In genomic region chr2:60337142-60337497, GRCh38 we compare ENCODE assay signal across 12 cellular contexts.
DNase-seq lines count a peak whose midpoint lies in the region; ATAC-seq, FAIRE-seq and TF ChIP-seq lines count a peak whose summit lies in the region.
"Had no signal": no experiment of that assay in that cellular context is flagged by ENCODE, and none has a peak within 500 bp of the region (broad histone marks: within the 10 kb centered on the region; RNA-seq: fewer than 3 reads in every experiment).

No MANE protein-coding gene starts in this region.

- H3K79me2 ChIP-seq in GM23338 (replicated peaks; ENCODE audit: insufficient read depth) (no peaks in the 10 kb centered on the region), OCI-LY1 (ENCODE audit: insufficient read depth, low read length) (no peaks in the 10 kb centered on the region)

- H3K27ac Mint-ChIP-seq in GM23338: no peak overlapping the region
- H3K27ac Mint-ChIP-seq: activated T-helper 17 cell treated with anti-CD3 and anti-CD28 coated beads, Interleukin-2, amount 50 U/mL, for 72 hours had no signal

- no peak for TF ChIP-seq POLR2A in GM18505 (IDR thresholded peaks at IDR 0.05; ENCODE audit: borderline replicate concordance, extremely low read depth, insufficient read depth, insufficient read length)

- intact Hi-C loops in sciatic nerve (cut with DNase I): no loop called here
- intact Hi-C loops in posterior cingulate gyrus (cut with DNase I): no loop called here

- H3K27me3 Mint-ChIP-seq in GM23338 (ENCODE audit: insufficient read depth, low read depth, poor library complexity): peaks cover 1% of the 10 kb centered on the region

- H3K36me3 Mint-ChIP-seq in GM23338 (ENCODE audit: low read depth): no peaks in the 10 kb centered on the region

- H3K36me3 ChIP-seq in GM23338 (ENCODE audit: insufficient read depth) (no peaks in the 10 kb centered on the region), OCI-LY1 (ENCODE audit: insufficient read depth, low read length) (no peaks in the 10 kb centered on the region)

- no peak overlapping the region for H3K4me3 Mint-ChIP-seq in GM23338
- H3K4me3 Mint-ChIP-seq: activated T-helper 17 cell treated with anti-CD3 and anti-CD28 coated beads, Interleukin-2, amount 50 U/mL, for 72 hours had no signal

- 0 out of 2 replicates have a peak, but pooled peaks cover 4% of the 10 kb centered on the region for H3K4me1 ChIP-seq in GM23338 (ENCODE audit: insufficient read depth)
- peaks cover 21% of the 10 kb centered on the region for H3K4me1 ChIP-seq in OCI-LY1 (ENCODE audit: insufficient read depth, low read length, severe bottlenecking)
- H3K4me1 ChIP-seq: psoas muscle had no signal

- H3K27me3 ChIP-seq in GM23338 (ENCODE audit: insufficient read depth): no peaks in the 10 kb centered on the region
- H3K27me3 ChIP-seq in OCI-LY1 (ENCODE audit: insufficient read depth, low read length): no peaks in the 10 kb centered on the region; the same call in 1 of the 2 replicates

- H4K20me1 ChIP-seq in GM23338 (replicated peaks; ENCODE audit: insufficient read depth) (no peaks in the 10 kb centered on the region), OCI-LY1 (ENCODE audit: insufficient read depth, low read length) (no peaks in the 10 kb centered on the region)

- no peaks in the 10 kb centered on the region for H3K9me3 ChIP-seq in OCI-LY1 (ENCODE audit: low read length)
- H3K9me3 ChIP-seq: psoas muscle had no signal

- no peak for FAIRE-seq in D721Med (lab: Jason Lieb, UNC)

- no peaks in the 10 kb centered on the region for H3F3A ChIP-seq in GM23338 (replicated peaks; ENCODE audit: low read depth)
- H3F3A ChIP-seq in OCI-LY1 (ENCODE audit: insufficient read depth, low read length): no peaks in the 10 kb centered on the region

- no peak overlapping the region; the same call in 1 of the 2 replicates for H3K9ac ChIP-seq in OCI-LY1 (ENCODE audit: low read length)

- H3K4me2 ChIP-seq in GM23338 (no peak overlapping the region), OCI-LY1 (ENCODE audit: low read length) (no peak overlapping the region; the same call in 1 of the 2 replicates)

- ATAC-seq in GM23338: peak; percentile 89
- ATAC-seq in sciatic nerve: no peak
- ATAC-seq in GM18505 (IDR thresholded peaks at IDR 0.05; ENCODE audit: unreplicated experiment): no peak
- ATAC-seq: activated T-helper 17 cell treated with anti-CD3 and anti-CD28 coated beads, Interleukin-2, amount 50 U/mL, for 72 hours; psoas muscle had no signal

- no peak overlapping the region for H3K4me3 ChIP-seq in GM23338
- H3K4me3 ChIP-seq in OCI-LY1 (ENCODE audit: low read depth, low read length, poor library complexity, severe bottlenecking): no peak overlapping the region
- H3K4me3 ChIP-seq: psoas muscle had no signal

- no peaks in the 10 kb centered on the region for H3K9me3 Mint-ChIP-seq in GM23338

- H3K9me2 ChIP-seq in GM23338 (ENCODE audit: insufficient read depth) (no peaks in the 10 kb centered on the region), OCI-LY1 (ENCODE audit: low read depth, low read length) (no peaks in the 10 kb centered on the region)

- H3K27ac ChIP-seq in GM23338 (ENCODE audit: low read depth) (no peak overlapping the region), OCI-LY1 (ENCODE audit: low read depth, low read length, poor library complexity, severe bottlenecking) (peak overlapping the region; percentile 54)
- H3K27ac ChIP-seq: psoas muscle had no signal

- H3K4me1 Mint-ChIP-seq in GM23338: peaks cover 8% of the 10 kb centered on the region; the same call in 1 of the 3 replicates
- H3K4me1 Mint-ChIP-seq: activated T-helper 17 cell treated with anti-CD3 and anti-CD28 coated beads, Interleukin-2, amount 50 U/mL, for 72 hours had no signal

- TF ChIP-seq CTCF in D721Med (IDR thresholded peaks at IDR 0.05; ENCODE audit: insufficient read depth, missing control alignments): peak; percentile 16
- peak; percentile 61 to 74 for TF ChIP-seq CTCF in GM23338 (conservative IDR thresholded peaks at IDR 0.05; ENCODE audit: low read depth in 2 of 2)
- no peak for TF ChIP-seq CTCF in OCI-LY1 (IDR thresholded peaks at IDR 0.05; ENCODE audit: low read length)

- DNase-seq in D721Med (ENCODE audit: insufficient read length, low spot score) (no peak), GM23338 (ENCODE audit: low spot score) (peak; percentile 67), iPS DF 4.7 (ENCODE audit: extremely low read depth, low spot score) (peak; percentile 9), SW480 (ENCODE audit: low spot score) (no peak), sciatic nerve (ENCODE audit: low spot score) (no peak), posterior cingulate gyrus (no peak)
- DNase-seq: COR-L47, NCI-H446, psoas muscle had no signal

- H2AFZ ChIP-seq in GM23338 (no peak overlapping the region), OCI-LY1 (ENCODE audit: low read length) (no peak overlapping the region)

TF ChIP-seq in GM23338, 12 proteins besides CTCF, POLR2A, EP300 and RAD21:
- peak; percentile 62; the same call in 1 of the 2 replicates for TF ChIP-seq ZNF462 (CRISPR knock-in tag; IDR thresholded peaks at IDR 0.05)
- TF ChIP-seq JUNB (IDR thresholded peaks at IDR 0.05; ENCODE audit: unreplicated experiment): no peak

Comparison
In these comparisons a context has a peak if more than half of its experiments do, and no peak if none do; other contexts are left out.
1. DNase-seq: peak in GM23338 (single experiment) and iPS DF 4.7 (single experiment); none in D721Med (single experiment), SW480 (single experiment), sciatic nerve (single experiment) and posterior cingulate gyrus (0 of 10).